In the genomic region with DNA sequence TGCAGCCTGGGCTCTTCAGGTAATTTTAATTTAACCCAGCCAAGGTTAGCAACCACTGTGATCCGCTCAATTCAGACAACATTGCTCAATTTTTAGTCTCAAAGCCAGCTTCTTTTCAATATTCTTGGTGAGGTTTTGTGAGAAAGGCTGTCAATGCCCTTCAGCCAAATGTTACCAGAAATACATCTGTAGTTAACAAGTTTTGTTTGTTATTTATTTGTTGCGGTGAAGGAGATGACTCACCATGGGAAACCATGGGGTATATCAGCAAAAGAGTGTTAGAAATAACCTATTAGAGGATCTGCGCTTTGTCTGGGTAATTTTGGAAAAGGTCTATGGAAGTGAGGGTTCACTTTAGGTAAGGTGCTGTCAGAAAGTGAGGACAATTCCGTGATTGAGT, we compare ENCODE assay signal across 32 cellular contexts. TPM values are rescaled to one million over a fixed set of nuclear protein-coding genes. Genes with fewer than 3 reads are reported as not detected.
"Had no signal": no experiment of that assay in that cellular context is flagged by ENCODE, and none has a peak within 500 bp of the region (broad histone marks: within the 10 kb centered on the region; RNA-seq: fewer than 3 reads in every experiment).

No MANE protein-coding gene starts in this region.

- ATAC-seq: Panc1 had no signal

- H3K36me3 ChIP-seq: SJSA1 had no signal

- FAIRE-seq: RCC 7860 had no signal

- H3K4me2 ChIP-seq: PC-9, SK-N-SH had no signal

- H3K4me1 ChIP-seq: SJSA1 had no signal

- H2AFZ ChIP-seq: PC-9 had no signal

- H3K27ac ChIP-seq: PC-9, SJSA1 had no signal

- H3K9me3 ChIP-seq: SJSA1, SK-N-SH had no signal

- DNase-seq: Kasumi-1, MM.1S, MV-4-11, NCI-H1092, NCI-H1105, NCI-H1417 treated with DMSO at 0.1 percent for 48 hours, NCI-H1436 treated with DMSO at 0.1 percent for 48 hours, NCI-H1694 treated with DMSO at 0.1 percent for 48 hours, NCI-H187 treated with DMSO at 0.1 percent for 48 hours, NCI-H2029, NCI-H2081, NCI-H2171 treated with DMSO at 0.1 percent for 48 hours, NCI-H226, NCI-H446 treated with DMSO at 0.1 percent for 48 hours, NCI-H510A, NCI-H524, NCI-H526, NCI-H69, NCI-H748 treated with DMSO at 0.1 percent for 48 hours, NCI-H82, PC-9, Right ventricle myocardium superior, RPMI8226, SHP77 treated with DMSO at 0.1 percent for 48 hours, SK-N-SH, SW 1271, T-helper 1 cell had no signal

- H3K4me3 ChIP-seq: PC-9, SJSA1 had no signal

- H3K27me3 ChIP-seq: SJSA1 had no signal

- H3K9ac ChIP-seq: SK-N-SH had no signal

RNA-seq across cellular contexts. Expression of gene SLC9C1, which starts 5.0 kb away (rescaled TPM):
- total RNA-seq: MCF 10A, OCI-LY7, PC-9, SJSA1 had no signal
- polyA plus RNA-seq: SK-N-SH had no signal

RNA-seq across cellular contexts. Expression of gene CD200, which starts 43.9 kb away (rescaled TPM):
- total RNA-seq: MCF 10A, OCI-LY7, SJSA1 had no signal
